In the genomic region with DNA sequence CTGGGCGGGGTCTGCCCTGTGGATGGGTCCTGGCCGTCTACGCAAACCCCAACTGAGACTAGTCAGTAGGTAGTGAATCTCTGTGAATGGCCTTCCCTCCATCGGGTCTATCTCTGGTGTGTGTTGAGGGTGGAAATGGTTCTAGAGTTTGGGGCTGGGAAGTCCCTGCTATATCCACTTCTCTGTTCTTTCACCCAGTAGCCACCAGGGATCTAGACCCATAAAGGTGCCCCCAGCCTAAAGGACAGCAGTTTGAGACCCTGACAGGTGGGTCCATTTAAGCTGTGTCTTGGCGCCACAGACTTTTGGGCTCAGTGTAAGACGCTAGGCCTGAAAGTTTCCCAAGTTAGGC, we compare ENCODE assay signal across 9 cellular contexts. TPM values are rescaled to one million over a fixed set of nuclear protein-coding genes. Genes with fewer than 3 reads are reported as not detected.
DNase-seq lines count a peak whose midpoint lies in the region; ATAC-seq and TF ChIP-seq lines count a peak whose summit lies in the region.
"Had no signal": no experiment of that assay in that cellular context is flagged by ENCODE, and none has a peak within 500 bp of the region (broad histone marks: within the 10 kb centered on the region; RNA-seq: fewer than 3 reads in every experiment).

No MANE protein-coding gene starts in this region.

- intact Hi-C loops in esophagus squamous epithelium (cut with DNase I) (no loop called here), OCI-LY7 (cut with micrococcal nuclease; ENCODE audit: unreplicated experiment) (no loop called here)

- H3K4me1 Mint-ChIP-seq in CD8-positive, alpha-beta memory T cell = peaks cover 13 to 39% (median 20%) of the 10 kb centered on the region in 3 donors

- 51% methylated on average over 5 of the region's 6 CpGs; no CpG with 5 or more reads in 1 of the 2 donors for WGBS in esophagus squamous epithelium, 2 donors

- no TSS peak for BruUV-seq in OCI-LY7 (replicated peaks; lab: Mats Ljungman, UMichigan)

- no peaks in the 10 kb centered on the region for H3K36me3 ChIP-seq in CD8-positive, alpha-beta memory T cell (ENCODE audit: insufficient read depth, low read length)
- H3K36me3 ChIP-seq in SJCRH30 (peaks cover 5% of the 10 kb centered on the region), esophagus squamous epithelium (peaks cover 0 to 22% (median 0%) of the 10 kb centered on the region in 3 donors), OCI-LY7 (ENCODE audit: insufficient read depth, low read length) (no peaks in the 10 kb centered on the region)

- peak in 1 of 5 donors; percentile 47 for DNase-seq in CD8-positive, alpha-beta memory T cell
- DNase-seq in SJCRH30 (no peak), esophagus squamous epithelium (lab: John Stamatoyannopoulos, UW) (no peak), retinal pigment epithelial cell (ENCODE audit: low read depth) (no peak), OCI-LY7 (ENCODE audit: low spot score) (no peak)

- H3K27me3 ChIP-seq in CD8-positive, alpha-beta memory T cell (ENCODE audit: insufficient read depth, low read length, poor library complexity, severe bottlenecking) = no peaks in the 10 kb centered on the region
- H3K27me3 ChIP-seq in SJCRH30 (no peaks in the 10 kb centered on the region), esophagus squamous epithelium (no peaks in the 10 kb centered on the region)

- TF ChIP-seq POLR2A in esophagus squamous epithelium (IDR thresholded peaks at IDR 0.05) = no peak

- H3K27ac Mint-ChIP-seq in CD8-positive, alpha-beta memory T cell = peak overlapping the region; percentile 62 to 96 (median 93)

- no peak overlapping the region for H3K27ac ChIP-seq in CD8-positive, alpha-beta memory T cell (ENCODE audit: low read depth, low read length)
- H3K27ac ChIP-seq in SJCRH30 = no peak overlapping the region
- peak overlapping the region in 3 of 4 donors; percentile 81 to 88 (median 86) for H3K27ac ChIP-seq in esophagus squamous epithelium
- H3K27ac ChIP-seq in OCI-LY7 (ENCODE audit: low read depth, low read length, poor library complexity, severe bottlenecking) = no peak overlapping the region

- no peak overlapping the region for H2AFZ ChIP-seq in OCI-LY7 (ENCODE audit: low read length)

- H3K4me3 ChIP-seq in CD8-positive, alpha-beta memory T cell (ENCODE audit: low read length) = peak overlapping the region; percentile 72
- H3K4me3 ChIP-seq in SJCRH30 = peak overlapping the region; percentile 52; the same call in 1 of the 2 replicates
- H3K4me3 ChIP-seq in esophagus squamous epithelium = peak overlapping the region; percentile 60 to 70 (median 68)
- H3K4me3 ChIP-seq in retinal pigment epithelial cell (ENCODE audit: low read length) = peak overlapping the region; percentile 85
- H3K4me3 ChIP-seq in OCI-LY7 (ENCODE audit: low read depth, low read length, poor library complexity, severe bottlenecking) = no peak overlapping the region

- H3K4me1 ChIP-seq in CD8-positive, alpha-beta memory T cell (ENCODE audit: insufficient read depth, low read length) = peaks cover 16% of the 10 kb centered on the region
- no peaks in the 10 kb centered on the region for H3K4me1 ChIP-seq in SJCRH30
- H3K4me1 ChIP-seq in esophagus squamous epithelium = peaks cover 0 to 20% (median 6%) of the 10 kb centered on the region in 3 donors
- H3K4me1 ChIP-seq in OCI-LY7 (ENCODE audit: insufficient read depth, low read length, poor library complexity, severe bottlenecking) = no peaks in the 10 kb centered on the region

- H3K27me3 Mint-ChIP-seq in CD8-positive, alpha-beta memory T cell = no peaks in the 10 kb centered on the region

- no peaks in the 10 kb centered on the region for H3K79me2 ChIP-seq in OCI-LY7 (ENCODE audit: insufficient read depth, low read depth, low read length)

- H3K9me2 ChIP-seq in OCI-LY7 (ENCODE audit: insufficient read depth, low read length) = no peaks in the 10 kb centered on the region

- no peaks in the 10 kb centered on the region for H4K20me1 ChIP-seq in OCI-LY7 (ENCODE audit: insufficient read depth, low read length)

- peaks cover 16 to 40% (median 39%) of the 10 kb centered on the region in 3 donors for H3K36me3 Mint-ChIP-seq in CD8-positive, alpha-beta memory T cell

- no peak for ATAC-seq in GM19463 (IDR thresholded peaks at IDR 0.05; ENCODE audit: unreplicated experiment)
- ATAC-seq in GM19324 (IDR thresholded peaks at IDR 0.05; ENCODE audit: low FRiP score, unreplicated experiment) = no peak
- no peak for ATAC-seq in HG03025 (IDR thresholded peaks at IDR 0.05; ENCODE audit: low FRiP score, unreplicated experiment)

- POLR2A ChIA-PET in CD8-positive, alpha-beta memory T cell (lab: Charles Lee) = interaction anchor here (0.5 kb wide), 1 partner anchor 46 kb away, joined by 3 read pairs; no protein-coding TSS in a partner anchor
- POLR2A ChIA-PET in OCI-LY7 (lab: Charles Lee) = no interaction called here

- H3K9me3 ChIP-seq in CD8-positive, alpha-beta memory T cell (ENCODE audit: low read length) = no peaks in the 10 kb centered on the region
- H3K9me3 ChIP-seq in SJCRH30 (replicated peaks) = peaks cover 26% of the 10 kb centered on the region
- H3K9me3 ChIP-seq in esophagus squamous epithelium = no peaks in the 10 kb centered on the region
- H3K9me3 ChIP-seq in OCI-LY7 (ENCODE audit: low read length) = no peaks in the 10 kb centered on the region

- CTCF ChIA-PET in CD8-positive, alpha-beta memory T cell (lab: Charles Lee) = interaction anchor here (1.0 to 1.5 kb wide), 2 partner anchors 10 to 13 kb away, joined by 3 read pairs; no protein-coding TSS in a partner anchor
- CTCF ChIA-PET in OCI-LY7 (lab: Charles Lee; ENCODE audit: unreplicated experiment) = no interaction called here

- H3K9me3 Mint-ChIP-seq in CD8-positive, alpha-beta memory T cell = peaks cover 0 to 14% (median 4%) of the 10 kb centered on the region in 5 donors

- peak overlapping the region; percentile 92 to 99 (median 95) for H3K4me3 Mint-ChIP-seq in CD8-positive, alpha-beta memory T cell

- no peak overlapping the region for H3K4me2 ChIP-seq in OCI-LY7 (ENCODE audit: low read length)

- TF ChIP-seq CTCF in esophagus squamous epithelium (IDR thresholded peaks at IDR 0.05) (no peak), retinal pigment epithelial cell (conservative IDR thresholded peaks at IDR 0.05; ENCODE audit: low read depth, low read length) (no peak), OCI-LY7 (conservative IDR thresholded peaks at IDR 0.05; ENCODE audit: low read length) (no peak)

RNA-seq across cellular contexts. Expression of a gene that starts 57.7 kb away (rescaled TPM):
- total RNA-seq in CD8-positive, alpha-beta memory T cell = 10 to 100 TPM in 1 of 2 experiments, 1 to 10 TPM in 1; 8.7 to 10.4 TPM
- polyA plus RNA-seq in CD8-positive, alpha-beta memory T cell = 10.9 TPM
- total RNA-seq in SJCRH30 (2014; rRNA removed; shearing (Covaris generic)) = 14.3 and 17.0 TPM in 2 replicates
- total RNA-seq in esophagus squamous epithelium (1 to 10 TPM; 2.8 to 9.3 (median 4.1) TPM), OCI-LY7 (2022) (0.11 TPM in 1 of 2 replicates, not detected in the other)
- total RNA-seq in OCI-LY7 (2014; rRNA removed; shearing (Covaris generic)) = 0.13 and 0.15 TPM in 2 replicates
- total RNA-seq: HT-29 had no signal

RNA-seq across cellular contexts. Expression of a gene that starts 57.7 kb away (rescaled TPM):
- 1 to 10 TPM; 5.9 to 7.7 TPM for total RNA-seq in CD8-positive, alpha-beta memory T cell
- 4.9 TPM for polyA plus RNA-seq in CD8-positive, alpha-beta memory T cell
- total RNA-seq in SJCRH30 (2014; rRNA removed; shearing (Covaris generic)) = 7.0 and 9.5 TPM in 2 replicates
- total RNA-seq in esophagus squamous epithelium (1 to 10 TPM in 3 of 4 donors, under 1 TPM in 1; 0.70 to 2.7 (median 1.9) TPM), OCI-LY7 (2022) (not detected in 2 replicates)
- total RNA-seq in OCI-LY7 (2014; rRNA removed; shearing (Covaris generic)) = not detected in 2 replicates
- total RNA-seq: HT-29 had no signal

Comparison
In these comparisons a context has a peak if more than half of its experiments do, and no peak if none do; other contexts are left out.
1. H3K27ac ChIP-seq: peak in esophagus squamous epithelium (3 of 4); none in CD8-positive, alpha-beta memory T cell (single experiment), SJCRH30 (single experiment) and OCI-LY7 (single experiment).